In the genomic region with DNA sequence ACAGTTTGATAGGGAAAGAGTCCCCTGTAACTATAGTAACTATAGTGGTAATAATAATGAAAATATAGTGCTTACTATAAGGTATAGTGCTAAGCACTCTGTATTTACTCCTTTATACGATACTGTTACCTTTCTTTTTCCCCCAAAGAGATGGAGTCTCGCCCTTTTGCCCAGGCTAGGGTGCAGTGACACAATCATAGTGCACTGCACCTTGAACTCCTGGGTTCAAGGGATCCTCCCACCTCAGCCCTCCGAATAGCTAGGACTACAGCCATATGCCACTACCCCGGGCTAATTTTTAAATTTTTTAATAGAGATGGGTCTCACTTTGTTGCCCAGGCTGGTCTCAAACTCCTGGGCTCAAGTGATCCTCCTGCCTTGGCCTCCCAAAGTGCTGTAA, we compare ENCODE assay signal across 25 cellular contexts. TPM values are rescaled to one million over a fixed set of nuclear protein-coding genes. Genes with fewer than 3 reads are reported as not detected.
DNase-seq lines count a peak whose midpoint lies in the region; ATAC-seq, FAIRE-seq and TF ChIP-seq lines count a peak whose summit lies in the region.
"Had no signal": no experiment of that assay in that cellular context is flagged by ENCODE, and none has a peak within 500 bp of the region (broad histone marks: within the 10 kb centered on the region; RNA-seq: fewer than 3 reads in every experiment).

No MANE protein-coding gene starts in this region.

- no peak overlapping the region for H3K27ac ChIP-seq in IMR-90 (ENCODE audit: insufficient read depth, low read length)
- peak overlapping the region; percentile 10 for H3K27ac ChIP-seq in HepG2 (ENCODE audit: extremely low read length, insufficient read depth, low read length)
- no peak overlapping the region for H3K27ac ChIP-seq in CD8-positive, alpha-beta memory T cell (ENCODE audit: low read depth, low read length)
- H3K27ac ChIP-seq: 22Rv1; A549; BLaER1 treated with 17β-estradiol and CSF1 and Interleukin-3, amounts not matched to agents 10 nM and 100 nM; C4-2B had no signal

- H3K9me3 Mint-ChIP-seq in activated naive CD8-positive, alpha-beta T cell treated with anti-CD3 and anti-CD28 coated beads, Interleukin-2, amount 50 U/mL, for 24 hours: no peaks in the 10 kb centered on the region
- H3K9me3 Mint-ChIP-seq in activated naive CD8-positive, alpha-beta T cell treated with anti-CD3 and anti-CD28 coated beads for 36 hours: peaks cover 2% of the 10 kb centered on the region
- no peaks in the 10 kb centered on the region for H3K9me3 Mint-ChIP-seq in CD8-positive, alpha-beta memory T cell
- H3K9me3 Mint-ChIP-seq in activated CD4-positive, alpha-beta memory T cell treated with anti-CD3 and anti-CD28 coated beads for 36 hours: no peaks in the 10 kb centered on the region
- H3K9me3 Mint-ChIP-seq: CD8-positive, alpha-beta T cell had no signal

- H2AK9ac ChIP-seq in IMR-90 (replicated peaks; ENCODE audit: low read depth, low read length, poor library complexity): no peak overlapping the region

- no peaks in the 10 kb centered on the region for H3K9me3 ChIP-seq in IMR-90 (ENCODE audit: control insufficient read depth, insufficient read depth, low read length)
- no peaks in the 10 kb centered on the region for H3K9me3 ChIP-seq in HepG2 (ENCODE audit: low read length)
- no peaks in the 10 kb centered on the region for H3K9me3 ChIP-seq in CD8-positive, alpha-beta memory T cell (ENCODE audit: low read length)
- H3K9me3 ChIP-seq: A549 had no signal

- TF ChIP-seq RAD21 in IMR-90 (IDR thresholded peaks at IDR 0.05; ENCODE audit: low read length) (no peak), HepG2 (CRISPR knock-in tag; IDR thresholded peaks at IDR 0.05) (no peak)

- CTCF ChIA-PET in IMR-90 (lab: Yijun Ruan, JAX) (interaction anchor here (1.0 kb wide), 1 partner anchor 116 kb away, joined by 3 read pairs; no protein-coding TSS in a partner anchor), HepG2 (lab: Yijun Ruan, JAX; ENCODE audit: low intra/inter-chr PET ratio, low total read pairs) (no interaction called here)
- CTCF ChIA-PET in CD8-positive, alpha-beta memory T cell (lab: Charles Lee): interaction anchor here (0.7 to 1.2 kb wide), 2 partner anchors 69 to 108 kb away, joined by 3 read pairs; no protein-coding TSS in a partner anchor
- CTCF ChIA-PET in activated CD4-positive, alpha-beta memory T cell treated with anti-CD3 and anti-CD28 coated beads for 36 hours (lab: Charles Lee): interaction anchor here (1.4 kb wide), 1 partner anchor 125 kb away, joined by 5 read pairs; no protein-coding TSS in a partner anchor

- no peak overlapping the region; the same call in 1 of the 2 replicates for H3K18ac ChIP-seq in IMR-90 (ENCODE audit: low read depth, low read length)

- H4K8ac ChIP-seq in IMR-90 (ENCODE audit: low read depth in 2 of 2, low read length in 2 of 2): no peak overlapping the region

- H2BK15ac ChIP-seq in IMR-90 (ENCODE audit: low read depth, low read length): no peak overlapping the region

- H3K4me3 Mint-ChIP-seq in activated naive CD8-positive, alpha-beta T cell treated with anti-CD3 and anti-CD28 coated beads, Interleukin-2, amount 50 U/mL, for 24 hours: no peak overlapping the region
- H3K4me3 Mint-ChIP-seq in activated naive CD8-positive, alpha-beta T cell treated with anti-CD3 and anti-CD28 coated beads for 36 hours: no peak overlapping the region
- peak overlapping the region in 2 of 7 donors; percentile 20 to 68 for H3K4me3 Mint-ChIP-seq in CD8-positive, alpha-beta memory T cell
- no peak overlapping the region for H3K4me3 Mint-ChIP-seq in activated CD4-positive, alpha-beta memory T cell treated with anti-CD3 and anti-CD28 coated beads for 36 hours
- H3K4me3 Mint-ChIP-seq: B cell; CD8-positive, alpha-beta T cell had no signal

- H3K36me3 Mint-ChIP-seq in activated naive CD8-positive, alpha-beta T cell treated with anti-CD3 and anti-CD28 coated beads, Interleukin-2, amount 50 U/mL, for 24 hours (ENCODE audit: low read depth): peaks cover 3% of the 10 kb centered on the region
- H3K36me3 Mint-ChIP-seq in activated naive CD8-positive, alpha-beta T cell treated with anti-CD3 and anti-CD28 coated beads for 36 hours: peaks cover 14% of the 10 kb centered on the region
- H3K36me3 Mint-ChIP-seq in CD8-positive, alpha-beta memory T cell: peaks cover 0 to 28% (median 6%) of the 10 kb centered on the region in 3 donors
- H3K36me3 Mint-ChIP-seq in activated CD4-positive, alpha-beta memory T cell treated with anti-CD3 and anti-CD28 coated beads for 36 hours: peaks cover 7% of the 10 kb centered on the region

- H4K20me1 ChIP-seq in IMR-90 (ENCODE audit: insufficient read depth, low read length) (peaks cover 6% of the 10 kb centered on the region; the same call in 1 of the 2 replicates), HepG2 (ENCODE audit: insufficient read depth, low read length) (peaks cover 100% of the 10 kb centered on the region)

- H3K14ac ChIP-seq in IMR-90 (replicated peaks; ENCODE audit: low read depth, low read length): no peak overlapping the region

- H3K4me1 Mint-ChIP-seq in activated naive CD8-positive, alpha-beta T cell treated with anti-CD3 and anti-CD28 coated beads, Interleukin-2, amount 50 U/mL, for 24 hours: peaks cover 54% of the 10 kb centered on the region
- peaks cover 39% of the 10 kb centered on the region for H3K4me1 Mint-ChIP-seq in activated naive CD8-positive, alpha-beta T cell treated with anti-CD3 and anti-CD28 coated beads for 36 hours
- peaks cover 72 to 90% (median 90%) of the 10 kb centered on the region in 3 donors for H3K4me1 Mint-ChIP-seq in CD8-positive, alpha-beta memory T cell
- peaks cover 61% of the 10 kb centered on the region for H3K4me1 Mint-ChIP-seq in activated CD4-positive, alpha-beta memory T cell treated with anti-CD3 and anti-CD28 coated beads for 36 hours (ENCODE audit: low read depth)

- no peak for ATAC-seq in activated naive CD8-positive, alpha-beta T cell treated with anti-CD3 and anti-CD28 coated beads, Interleukin-2, amount 50 U/mL, for 24 hours
- ATAC-seq in IMR-90 (ENCODE audit: low read depth): no peak
- no peak for ATAC-seq in HepG2
- ATAC-seq: A549; CD8-positive, alpha-beta T cell; GM12878 had no signal

- TF ChIP-seq POLR2A in IMR-90 (IDR thresholded peaks at IDR 0.05; ENCODE audit: low read depth, low read length): no peak
- TF ChIP-seq POLR2A in HepG2 (IDR thresholded peaks at IDR 0.05; ENCODE audit: insufficient read depth in 1 of 2, low read depth in 2 of 2, low read length in 2 of 2): no peak

- H3K9ac ChIP-seq in IMR-90 (ENCODE audit: low read depth, low read length) (no peak overlapping the region), HepG2 (ENCODE audit: insufficient read depth, low read depth, low read length) (no peak overlapping the region)
- H3K9ac ChIP-seq: BLaER1 treated with 17β-estradiol and CSF1 and Interleukin-3, amounts not matched to agents 10 nM and 100 nM had no signal

- no peak overlapping the region for H3K4me2 ChIP-seq in IMR-90 (ENCODE audit: low read depth, low read length)
- no peak overlapping the region for H3K4me2 ChIP-seq in HepG2 (ENCODE audit: low read depth, low read length)
- H3K4me2 ChIP-seq: A549; BLaER1 treated with 17β-estradiol and CSF1 and Interleukin-3, amounts not matched to agents 10 nM and 100 nM had no signal

- H3K56ac ChIP-seq in IMR-90 (ENCODE audit: extremely low read depth, insufficient read depth, low read length): no peak overlapping the region

- in situ Hi-C loops in IMR-90 (cut with MboI; ENCODE audit: low sequenced_read_pairs): no loop called here
- in situ Hi-C loops in HepG2 (cut with HindIII; ENCODE audit: extremely low pct_ligation_motif_present, low pct_unique_long_range_greater_than_20kb): no loop called here

- H2AFZ ChIP-seq in IMR-90 (replicated peaks; ENCODE audit: low read length, poor library complexity) (no peak overlapping the region), HepG2 (ENCODE audit: low read length) (no peak overlapping the region)

- WGBS in IMR-90 (ENCODE audit: extremely low coverage in 2 of 2, insufficient read length in 1 of 2), 2 experiments: no CpG with 5 or more reads among the region's 4 CpGs
- 63% methylated on average over 4 of the region's 4 CpGs for WGBS in HepG2 (ENCODE audit: low lambda C conversion rate)

- no peak overlapping the region for H4K91ac ChIP-seq in IMR-90 (ENCODE audit: insufficient read depth, low read depth, low read length)

- H3K27me3 ChIP-seq in IMR-90 (ENCODE audit: control insufficient read depth, insufficient read depth, low read length): no peaks in the 10 kb centered on the region
- no peaks in the 10 kb centered on the region for H3K27me3 ChIP-seq in HepG2 (ENCODE audit: control insufficient read depth in 1 of 2, insufficient read depth in 2 of 2, low read length in 2 of 2)
- H3K27me3 ChIP-seq in CD8-positive, alpha-beta memory T cell (ENCODE audit: insufficient read depth, low read length, poor library complexity, severe bottlenecking): no peaks in the 10 kb centered on the region
- H3K27me3 ChIP-seq: BLaER1 treated with 17β-estradiol and CSF1 and Interleukin-3, amounts not matched to agents 10 nM and 100 nM had no signal

- H3K4me3 ChIP-seq in IMR-90 (ENCODE audit: insufficient read depth, low read depth, low read length) (no peak overlapping the region), HepG2 (replicated peaks in 1 of 3; ENCODE audit: insufficient read depth in 1 of 3, low read depth in 2 of 3, low read length in 3 of 3) (no peak overlapping the region)
- no peak overlapping the region for H3K4me3 ChIP-seq in CD8-positive, alpha-beta memory T cell (ENCODE audit: low read length)
- H3K4me3 ChIP-seq: A549; BLaER1 treated with 17β-estradiol and CSF1 and Interleukin-3, amounts not matched to agents 10 nM and 100 nM; GM12878 had no signal

- peaks cover 39 to 60% of the 10 kb centered on the region in 2 experiments for H3K79me1 ChIP-seq in IMR-90 (ENCODE audit: low read depth in 1 of 2, low read length in 2 of 2)

- intact Hi-C loops in IMR-90 (cut with micrococcal nuclease): no loop called here
- intact Hi-C loops in HepG2 (cut with micrococcal nuclease; ENCODE audit: unreplicated experiment): loop anchor here (5.0 kb wide), 1 partner anchor 34 kb away; no protein-coding TSS in a partner anchor
- intact Hi-C loops in activated CD4-positive, alpha-beta memory T cell treated with anti-CD3 and anti-CD28 coated beads for 36 hours (cut with micrococcal nuclease): no loop called here

- TF ChIP-seq CTCF in IMR-90 (conservative IDR thresholded peaks at IDR 0.05; ENCODE audit: low read depth, low read length) (no peak), HepG2 (CRISPR knock-in tag; IDR thresholded peaks at IDR 0.05) (no peak)

- H3K79me2 ChIP-seq in HepG2 (ENCODE audit: insufficient read depth, low read length): peaks cover 98% of the 10 kb centered on the region

- FAIRE-seq in HepG2 (lab: Jason Lieb, UNC): no peak
- FAIRE-seq: A549, GM12878, GM12892, GM19239 had no signal

- POLR2A ChIA-PET in IMR-90 (lab: Charles Lee; ENCODE audit: unreplicated experiment) (no interaction called here), HepG2 (lab: Yijun Ruan, JAX) (interaction anchor here (0.8 to 0.9 kb wide), 2 partner anchors 62 to 148 kb away, joined by 3 read pairs; no protein-coding TSS in a partner anchor)
- POLR2A ChIA-PET in CD8-positive, alpha-beta memory T cell (lab: Charles Lee): no interaction called here
- POLR2A ChIA-PET in activated CD4-positive, alpha-beta memory T cell treated with anti-CD3 and anti-CD28 coated beads for 36 hours (lab: Charles Lee): no interaction called here

- H3K27me3 Mint-ChIP-seq in activated naive CD8-positive, alpha-beta T cell treated with anti-CD3 and anti-CD28 coated beads, Interleukin-2, amount 50 U/mL, for 24 hours: no peaks in the 10 kb centered on the region
- H3K27me3 Mint-ChIP-seq in activated naive CD8-positive, alpha-beta T cell treated with anti-CD3 and anti-CD28 coated beads for 36 hours: no peaks in the 10 kb centered on the region
- H3K27me3 Mint-ChIP-seq in CD8-positive, alpha-beta memory T cell: no peaks in the 10 kb centered on the region
- no peaks in the 10 kb centered on the region for H3K27me3 Mint-ChIP-seq in activated CD4-positive, alpha-beta memory T cell treated with anti-CD3 and anti-CD28 coated beads for 36 hours
- H3K27me3 Mint-ChIP-seq: B cell had no signal

- no peak overlapping the region for H2BK20ac ChIP-seq in IMR-90 (ENCODE audit: low read depth, low read length)

- H2BK5ac ChIP-seq in IMR-90 (ENCODE audit: low read depth, low read length, poor library complexity, severe bottlenecking): no peak overlapping the region

- no peak overlapping the region for H4K5ac ChIP-seq in IMR-90 (ENCODE audit: low read depth, low read length)

- H3K4ac ChIP-seq in IMR-90 (ENCODE audit: low read depth, low read length): no peak overlapping the region

- peak overlapping the region; percentile 29 for H3K27ac Mint-ChIP-seq in activated naive CD8-positive, alpha-beta T cell treated with anti-CD3 and anti-CD28 coated beads, Interleukin-2, amount 50 U/mL, for 24 hours
- no peak overlapping the region for H3K27ac Mint-ChIP-seq in activated naive CD8-positive, alpha-beta T cell treated with anti-CD3 and anti-CD28 coated beads for 36 hours
- H3K27ac Mint-ChIP-seq in CD8-positive, alpha-beta memory T cell: peak overlapping the region in 3 of 8 donors; percentile 26 to 66 (median 39)
- no peak overlapping the region for H3K27ac Mint-ChIP-seq in activated CD4-positive, alpha-beta memory T cell treated with anti-CD3 and anti-CD28 coated beads for 36 hours
- H3K27ac Mint-ChIP-seq: B cell; CD8-positive, alpha-beta T cell had no signal

- BruUV-seq in IMR-90 (replicated peaks; lab: Mats Ljungman, UMichigan) (no TSS peak), HepG2 (replicated peaks; lab: Mats Ljungman, UMichigan) (no TSS peak)

- no peak for TF ChIP-seq EP300 in HepG2 (IDR thresholded peaks at IDR 0.05; ENCODE audit: low read depth in 2 of 2, low read length in 2 of 2)
- no peak for TF ChIP-seq EP300 in HepG2 (CRISPR knock-in tag; IDR thresholded peaks at IDR 0.05; ENCODE audit: borderline replicate concordance)

- no peak overlapping the region for H3K23ac ChIP-seq in IMR-90 (ENCODE audit: low read depth, low read length)

- dilution Hi-C loops in IMR-90 (cut with HindIII; ENCODE audit: low sequenced_read_pairs, unreplicated experiment): no loop called here

- no peaks in the 10 kb centered on the region for H3K36me3 ChIP-seq in IMR-90 (ENCODE audit: control insufficient read depth, insufficient read depth, low read length)
- H3K36me3 ChIP-seq in HepG2 (replicated peaks in 1 of 2; ENCODE audit: control insufficient read depth in 1 of 2, insufficient read depth in 2 of 2, low read length in 2 of 2): peaks cover 4 to 33% of the 10 kb centered on the region in 2 experiments
- H3K36me3 ChIP-seq in CD8-positive, alpha-beta memory T cell (ENCODE audit: insufficient read depth, low read length): no peaks in the 10 kb centered on the region

- H3K4me1 ChIP-seq in IMR-90 (ENCODE audit: control insufficient read depth, insufficient read depth, low read length) (peaks cover 13% of the 10 kb centered on the region), HepG2 (ENCODE audit: insufficient read depth, low read length) (peaks cover 89% of the 10 kb centered on the region)
- H3K4me1 ChIP-seq in CD8-positive, alpha-beta memory T cell (ENCODE audit: insufficient read depth, low read length): peaks cover 62% of the 10 kb centered on the region

- H2AK5ac ChIP-seq in IMR-90 (ENCODE audit: low read depth, low read length): 0 out of 2 replicates have a peak overlapping the region, but pooled peaks have one; percentile 47

- H2BK120ac ChIP-seq in IMR-90 (ENCODE audit: low read depth, low read length): no peak overlapping the region

- no peak for DNase-seq in activated naive CD8-positive, alpha-beta T cell treated with anti-CD3 and anti-CD28 coated beads, Interleukin-2, amount 50 U/mL, for 24 hours
- DNase-seq in activated naive CD8-positive, alpha-beta T cell treated with anti-CD3 and anti-CD28 coated beads for 36 hours: no peak
- no peak for DNase-seq in IMR-90
- no peak for DNase-seq in HepG2 (ENCODE audit: low spot score)
- no peak for DNase-seq in activated gamma-delta T cell treated with Interleukin-2 at 50 U/mL for 16 hours
- no peak for DNase-seq in CD8-positive, alpha-beta memory T cell
- no peak for DNase-seq in activated CD4-positive, alpha-beta memory T cell treated with anti-CD3 and anti-CD28 coated beads for 36 hours
- DNase-seq: AML-193; CD8-positive, alpha-beta T cell; COR-L47; DMS 273 treated with DMSO at 0.1 percent for 48 hours; DMS153; DMS53; DMS79; DND-41; EL; GDM1 had no signal

- H3K9me1 ChIP-seq in IMR-90 (ENCODE audit: insufficient read depth, low read length): peaks cover 8% of the 10 kb centered on the region

RNA-seq across cellular contexts. Expression of gene EML4, which starts 34.6 kb away (rescaled TPM):
- total RNA-seq in activated naive CD8-positive, alpha-beta T cell treated with anti-CD3 and anti-CD28 coated beads for 36 hours: 10 to 100 TPM; 60.0 to 64.6 TPM
- total RNA-seq in IMR-90 (2012; rRNA removed) (73.7 and 85.8 TPM in 2 replicates), HepG2 (2016; rRNA removed; fragmentation: Illumina TruSeq; extraction: Trizol) (243 and 362 TPM in 2 replicates)
- polyA plus RNA-seq in IMR-90 (2012; rRNA removed) (24.8 and 29.7 TPM in 2 replicates), HepG2 (2011; rRNA removed) (355 and 476 TPM in 2 replicates)
- 6.9 and 14.5 TPM in 2 replicates for polyA plus RNA-seq in IMR-90 (2012; cell fraction: cytosol; rRNA removed)
- 24.1 and 88.2 TPM in 2 replicates for polyA plus RNA-seq in IMR-90 (2012; cell fraction: nucleus; rRNA removed; ENCODE audit: low replicate concordance)
- 33.1 and 38.2 TPM in 2 replicates for total RNA-seq in HepG2 (2016; cell fraction: cytosol; rRNA removed; fragmentation: Illumina TruSeq; extraction: Trizol; ENCODE audit: low read depth)
- total RNA-seq in HepG2 (2016; cell fraction: insoluble cytoplasmic fraction; rRNA removed; fragmentation: Illumina TruSeq; extraction: Trizol): 236 and 353 TPM in 2 replicates
- total RNA-seq in HepG2 (2016; cell fraction: membrane; rRNA removed; fragmentation: Illumina TruSeq; extraction: Trizol): 84.2 and 89.8 TPM in 2 replicates
- total RNA-seq in HepG2 (2016; cell fraction: nucleus; rRNA removed; fragmentation: Illumina TruSeq; extraction: Trizol): 261 and 283 TPM in 2 replicates
- 199 and 296 TPM in 2 replicates for polyA plus RNA-seq in HepG2 (2011; cell fraction: cytosol; rRNA removed)
- 364 and 369 TPM in 2 replicates for polyA plus RNA-seq in HepG2 (2011; cell fraction: nucleus; rRNA removed)
- polyA plus RNA-seq in HepG2 (2012): 244 and 400 TPM in 2 replicates
- polyA plus RNA-seq in HepG2 (2016; cell fraction: cytosol; fragmentation: Illumina TruSeq; extraction: Trizol; ENCODE audit: low read depth): 6.9 and 8.0 TPM in 2 replicates
- 247 and 266 TPM in 2 replicates for polyA plus RNA-seq in HepG2 (2016; cell fraction: insoluble cytoplasmic fraction; fragmentation: Illumina TruSeq; extraction: Trizol; ENCODE audit: low read depth)
- 32.1 and 33.7 TPM in 2 replicates for polyA plus RNA-seq in HepG2 (2016; cell fraction: membrane; fragmentation: Illumina TruSeq; extraction: Trizol; ENCODE audit: low read depth)
- polyA plus RNA-seq in HepG2 (2016; cell fraction: nucleus; fragmentation: Illumina TruSeq; extraction: Trizol; ENCODE audit: insufficient read depth, low read depth): 219 and 231 TPM in 2 replicates
- 36.9 and 556 TPM in 2 replicates for polyA minus RNA-seq in HepG2 (2011; rRNA and poly(A)+ RNA removed; ENCODE audit: low replicate concordance)
- 400 and 421 TPM in 2 replicates for polyA minus RNA-seq in HepG2 (2011; cell fraction: cytosol; rRNA and poly(A)+ RNA removed)
- 1,279 and 1,350 TPM in 2 replicates for polyA minus RNA-seq in HepG2 (2011; cell fraction: nucleus; rRNA and poly(A)+ RNA removed)
- total RNA-seq in CD8-positive, alpha-beta memory T cell: 10 to 100 TPM; 58.0 to 61.5 TPM
- 70.8 TPM for polyA plus RNA-seq in CD8-positive, alpha-beta memory T cell
- total RNA-seq in activated CD4-positive, alpha-beta memory T cell treated with anti-CD3 and anti-CD28 coated beads for 36 hours: 10 to 100 TPM; 67.4 to 69.8 TPM
